ENCODE assay signal across 1 cellular context in genomic region chr12:121748571-121749265, GRCh38.
TF ChIP-seq lines count a peak whose summit lies in the region.

No MANE protein-coding gene starts in this region.

TF ChIP-seq in K562, 482 proteins besides CTCF, POLR2A, EP300 and RAD21 (continued from another document):
- TF ChIP-seq ZNF518B (CRISPR knock-in tag; IDR thresholded peaks at IDR 0.05) (no peak), TBL1XR1 (IDR thresholded peaks at IDR 0.05; ENCODE audit: low read length in 2 of 2) (peak in 1 of 2 experiments; percentile 75; a peak in 1 of 4 replicates), MEIS2 (IDR thresholded peaks at IDR 0.05; ENCODE audit: partially characterized antibody) (no peak), POLR3A (IDR thresholded peaks at IDR 0.05; ENCODE audit: borderline replicate concordance, extremely low read depth, insufficient read depth, insufficient read length) (no peak), ZBTB33 (CRISPR knock-in tag; IDR thresholded peaks at IDR 0.05) (peak; percentile 71), ZFX (CRISPR knock-in tag; IDR thresholded peaks at IDR 0.05) (no peak), IRF9 (tag; IDR thresholded peaks at IDR 0.05) (no peak)
